In the genomic region with DNA sequence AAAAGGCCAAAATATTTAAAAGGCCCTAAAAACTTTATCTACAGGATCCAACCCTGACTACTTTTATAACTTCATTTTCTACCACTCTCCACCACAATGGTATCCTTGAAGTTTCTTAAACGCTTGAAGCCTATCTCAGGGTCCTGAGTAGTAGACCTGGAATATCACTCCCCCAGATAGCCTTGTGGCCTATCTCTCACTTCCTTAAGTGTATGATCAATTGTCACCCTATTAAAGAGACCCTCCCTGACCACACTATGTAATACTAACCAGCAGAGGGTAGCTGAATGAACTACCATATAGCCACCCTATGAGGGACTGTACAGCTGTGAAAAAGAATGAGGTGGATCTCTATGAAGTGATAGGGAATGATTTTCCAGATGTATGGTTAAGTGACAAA, we compare ENCODE assay signal across 30 cellular contexts.
"Had no signal": no experiment of that assay in that cellular context is flagged by ENCODE, and none has a peak within 500 bp of the region (broad histone marks: within the 10 kb centered on the region; RNA-seq: fewer than 3 reads in every experiment).

No MANE protein-coding gene starts in this region.

- H3K4me3 ChIP-seq: esophagus squamous epithelium, heart right ventricle, neural progenitor cell, psoas muscle, sigmoid colon, thoracic aorta had no signal

- H3K27me3 ChIP-seq: esophagus squamous epithelium, heart right ventricle, neural progenitor cell, sigmoid colon had no signal

- H3K79me2 ChIP-seq: parathyroid adenoma had no signal

- H2AFZ ChIP-seq: neural progenitor cell, parathyroid adenoma had no signal

- H3K27ac Mint-ChIP-seq: activated CD8-positive, alpha-beta T cell treated with anti-CD3 and anti-CD28 coated beads, Interleukin-2, amount 10 ng/mL, durations not matched to agents 7 days and 5 days; activated naive CD4-positive, alpha-beta T cell treated with anti-CD3 and anti-CD28 coated beads, Interleukin-2, amount 10 ng/mL, durations not matched to agents 7 days and 5 days; neural progenitor cell; T-helper 1 cell treated with Interleukin-12 subunit alpha and Interleukin-12 subunit beta and Interleukin-4 antibody, amounts not matched to agents 30 μg/mL and 1 μg/mL, for 36 hours; WTC11 had no signal

- H3K9ac ChIP-seq: neural progenitor cell, parathyroid adenoma had no signal

- H3K9me3 ChIP-seq: esophagus squamous epithelium, psoas muscle, sigmoid colon, thoracic aorta had no signal

- H3K4me2 ChIP-seq: neural progenitor cell had no signal

- H3K27me3 Mint-ChIP-seq: activated naive CD4-positive, alpha-beta T cell treated with anti-CD3 and anti-CD28 coated beads, Interleukin-2, amount 10 ng/mL, durations not matched to agents 7 days and 5 days had no signal

- H3K36me3 ChIP-seq: esophagus squamous epithelium, neural progenitor cell, sigmoid colon, thoracic aorta had no signal

- ATAC-seq: activated CD8-positive, alpha-beta T cell treated with anti-CD3 and anti-CD28 coated beads, Interleukin-2, amount 10 ng/mL, durations not matched to agents 7 days and 5 days; heart right ventricle; natural killer cell; psoas muscle; WTC11 had no signal

- DNase-seq: activated CD4-positive, alpha-beta T cell treated with anti-CD3 and anti-CD28 coated beads, Interleukin-2, amount 50 U/mL, for 1 hour; activated CD8-positive, alpha-beta T cell treated with anti-CD3 and anti-CD28 coated beads, Interleukin-2, amount 10 ng/mL, durations not matched to agents 7 days and 5 days; activated gamma-delta T cell; activated naive CD4-positive, alpha-beta T cell treated with anti-CD3 and anti-CD28 coated beads, Interleukin-2, amount 10 ng/mL, durations not matched to agents 7 days and 5 days; amygdala; caudate nucleus; dermis blood vessel endothelial cell; effector CD4-positive, alpha-beta T cell; esophagus squamous epithelium; foreskin melanocyte; heart right ventricle; mesendoderm; natural killer cell; occipital lobe; psoas muscle; sigmoid colon; small intestine; stimulated activated CD4-positive, alpha-beta T cell treated with anti-CD3 and anti-CD28 coated beads, Interleukin-1b, Interleukin-23, amount 100 ng/mL, for 48 hours; stimulated activated CD4-positive, alpha-beta T cell treated with anti-CD3 and anti-CD28 coated beads, Interleukin-4, amount 100 ng/mL, for 4 hours; stimulated activated CD8-positive, alpha-beta memory T cell treated with anti-CD3 and anti-CD28 coated beads, Interleukin-4, amount 100 ng/mL, for 48 hours; stimulated activated naive CD4-positive, alpha-beta T cell treated with Interleukin-2 at 50 U/mL for 16 hours; T1000; trophoblast cell had no signal

- H3K27ac ChIP-seq: epithelial cell of prostate, heart right ventricle, neural progenitor cell, parathyroid adenoma, psoas muscle, sigmoid colon, thoracic aorta had no signal

- H3K4me1 ChIP-seq: neural progenitor cell, parathyroid adenoma, psoas muscle had no signal

- H3K4me3 Mint-ChIP-seq: activated CD8-positive, alpha-beta T cell treated with anti-CD3 and anti-CD28 coated beads, Interleukin-2, amount 10 ng/mL, durations not matched to agents 7 days and 5 days; activated naive CD4-positive, alpha-beta T cell treated with anti-CD3 and anti-CD28 coated beads, Interleukin-2, amount 10 ng/mL, durations not matched to agents 7 days and 5 days; activated T-helper 1 cell treated with anti-CD3 and anti-CD28 coated beads, Interleukin-12 subunit alpha, Interleukin-12 subunit beta, Interleukin-2, Interleukin-4 antibody, amounts not matched to agents 30 ng/mL and 10 ng/mL and 1 ng/mL, durations not matched to agents 14 hours and 24 hours and 36 hours; natural killer cell; neural progenitor cell; T-helper 1 cell treated with Interleukin-12 subunit alpha and Interleukin-12 subunit beta and Interleukin-4 antibody, amounts not matched to agents 30 μg/mL and 1 μg/mL, for 36 hours; WTC11 had no signal
